Comparison of ENCODE assay signal across 18 cellular contexts in genomic region chr19:16394681-16395375, GRCh38.
DNase-seq lines count a peak whose midpoint lies in the region; ATAC-seq and TF ChIP-seq lines count a peak whose summit lies in the region.
"Had no signal": no experiment of that assay in that cellular context is flagged by ENCODE, and none has a peak within 500 bp of the region (broad histone marks: within the 10 kb centered on the region; RNA-seq: fewer than 3 reads in every experiment).

No MANE protein-coding gene starts in this region.

- CTCF ChIA-PET in IMR-90 (lab: Yijun Ruan, JAX) = interaction anchor here (0.9 kb wide), 1 partner anchor 12 kb away, joined by 3 read pairs; no protein-coding TSS in a partner anchor

- ATAC-seq in IMR-90 (ENCODE audit: low read depth) (peak; percentile 63), GM18861 (IDR thresholded peaks at IDR 0.05; ENCODE audit: unreplicated experiment) (no peak)
- ATAC-seq: activated CD4-positive, CD25-positive, alpha-beta regulatory T cell treated with anti-CD3 and anti-CD28 coated beads, Interleukin-2, amount 50 U/mL, for 24 hours; gastroesophageal sphincter; right cardiac atrium had no signal

- dilution Hi-C loops in IMR-90 (cut with HindIII; ENCODE audit: low sequenced_read_pairs, unreplicated experiment) = no loop called here

- H3K4me3 ChIP-seq in IMR-90 (ENCODE audit: insufficient read depth, low read depth, low read length) (no peak overlapping the region), prostate gland (no peak overlapping the region)
- H3K4me3 ChIP-seq: gastroesophageal sphincter had no signal

- TF ChIP-seq POLR2A in IMR-90 (IDR thresholded peaks at IDR 0.05; ENCODE audit: low read depth, low read length) (no peak), prostate gland (IDR thresholded peaks at IDR 0.05) (no peak)

- no peak overlapping the region for H2BK15ac ChIP-seq in IMR-90 (ENCODE audit: low read depth, low read length)

- no peak overlapping the region for H3K9ac ChIP-seq in IMR-90 (ENCODE audit: low read depth, low read length)

- POLR2A ChIA-PET in IMR-90 (lab: Charles Lee; ENCODE audit: unreplicated experiment) = no interaction called here

- peaks cover 29% of the 10 kb centered on the region for H3K36me3 ChIP-seq in IMR-90 (ENCODE audit: control insufficient read depth, insufficient read depth, low read length)
- peaks cover 0 to 6% of the 10 kb centered on the region in 2 donors for H3K36me3 ChIP-seq in prostate gland

- DNase-seq in AG08395 (ENCODE audit: low spot score) = peak; percentile 28
- peak; percentile 23 for DNase-seq in IMR-90
- no peak for DNase-seq in endothelial cell (ENCODE audit: low spot score)
- DNase-seq in nephron progenitor cell = no peak
- DNase-seq in activated T-cell treated with anti-CD3 and anti-CD28 coated beads, Interleukin-2, amount 50 U/mL, for 1 hour = no peak
- DNase-seq in glutamatergic neuron = no peak
- no peak for DNase-seq in prostate gland (ENCODE audit: low spot score)
- DNase-seq: amniotic stem cell, GF-D8, mesendoderm, NCI-H187, NCI-H446, SHP77 had no signal

- H3K9me3 ChIP-seq in IMR-90 (ENCODE audit: control insufficient read depth, insufficient read depth, low read length) (peaks cover 3% of the 10 kb centered on the region), prostate gland (no peaks in the 10 kb centered on the region)
- H3K9me3 ChIP-seq: gastroesophageal sphincter had no signal

- H3K9me1 ChIP-seq in IMR-90 (ENCODE audit: insufficient read depth, low read length) = peaks cover 3% of the 10 kb centered on the region; the same call in 1 of the 2 replicates

- H3K4me2 ChIP-seq in IMR-90 (ENCODE audit: low read depth, low read length) = no peak overlapping the region

- no peak overlapping the region for H3K27ac ChIP-seq in IMR-90 (ENCODE audit: insufficient read depth, low read length)
- H3K27ac ChIP-seq in prostate gland = no peak overlapping the region
- H3K27ac ChIP-seq: gastroesophageal sphincter had no signal

- H3K14ac ChIP-seq in IMR-90 (replicated peaks; ENCODE audit: low read depth, low read length) = no peak overlapping the region

- H3K4me3 Mint-ChIP-seq in endothelial cell (ENCODE audit: unreplicated experiment) (peak overlapping the region; percentile 15), nephron progenitor cell (no peak overlapping the region), glutamatergic neuron (ENCODE audit: unreplicated experiment) (no peak overlapping the region)
- H3K4me3 Mint-ChIP-seq: stimulated activated naive CD8-positive, alpha-beta T cell treated with anti-CD3 and anti-CD28 coated beads, Interleukin-15, Interleukin-2, amounts not matched to agents 100 ng/mL and 50 ng/mL, for 24 hours had no signal

- H3K36me3 Mint-ChIP-seq in endothelial cell (ENCODE audit: low read depth, unreplicated experiment) (peaks cover 29% of the 10 kb centered on the region), nephron progenitor cell (ENCODE audit: low read depth) (peaks cover 79% of the 10 kb centered on the region), glutamatergic neuron (ENCODE audit: unreplicated experiment) (peaks cover 6% of the 10 kb centered on the region)

- H4K91ac ChIP-seq in IMR-90 (ENCODE audit: insufficient read depth, low read depth, low read length) = no peak overlapping the region

- no peak overlapping the region for H3K23ac ChIP-seq in IMR-90 (ENCODE audit: low read depth, low read length)

- H3K56ac ChIP-seq in IMR-90 (ENCODE audit: extremely low read depth, insufficient read depth, low read length) = no peak overlapping the region

- H2BK120ac ChIP-seq in IMR-90 (ENCODE audit: low read depth, low read length) = no peak overlapping the region

- 0 out of 2 replicates have a peak overlapping the region, but pooled peaks have one; percentile 23 for H3K4ac ChIP-seq in IMR-90 (ENCODE audit: low read depth, low read length)

- H2BK20ac ChIP-seq in IMR-90 (ENCODE audit: low read depth, low read length) = no peak overlapping the region

- no peak overlapping the region for H2AK9ac ChIP-seq in IMR-90 (replicated peaks; ENCODE audit: low read depth, low read length, poor library complexity)

- no peak overlapping the region for H3K27ac Mint-ChIP-seq in endothelial cell (ENCODE audit: unreplicated experiment)
- peak overlapping the region; percentile 49 for H3K27ac Mint-ChIP-seq in nephron progenitor cell
- no peak overlapping the region for H3K27ac Mint-ChIP-seq in glutamatergic neuron (ENCODE audit: unreplicated experiment)
- H3K27ac Mint-ChIP-seq: stimulated activated naive CD8-positive, alpha-beta T cell treated with anti-CD3 and anti-CD28 coated beads, Interleukin-15, Interleukin-2, amounts not matched to agents 100 ng/mL and 50 ng/mL, for 24 hours had no signal

- H3K4me1 ChIP-seq in IMR-90 (ENCODE audit: control insufficient read depth, insufficient read depth, low read length) = peaks cover 3% of the 10 kb centered on the region
- H3K4me1 ChIP-seq in prostate gland (replicated peaks) = peaks cover 10% of the 10 kb centered on the region

- H3K4me1 Mint-ChIP-seq in endothelial cell (ENCODE audit: unreplicated experiment) = no peaks in the 10 kb centered on the region
- no peaks in the 10 kb centered on the region for H3K4me1 Mint-ChIP-seq in nephron progenitor cell
- no peaks in the 10 kb centered on the region for H3K4me1 Mint-ChIP-seq in glutamatergic neuron (ENCODE audit: low read depth, unreplicated experiment)

- no peak overlapping the region for H2AFZ ChIP-seq in IMR-90 (replicated peaks; ENCODE audit: low read length, poor library complexity)

- H3K79me1 ChIP-seq in IMR-90 (ENCODE audit: low read depth in 1 of 2, low read length in 2 of 2) = peaks cover 3 to 9% of the 10 kb centered on the region in 2 experiments; a peak in 2 of 4 replicates

- intact Hi-C loops in IMR-90 (cut with micrococcal nuclease) (no loop called here), prostate gland (cut with DNase I) (no loop called here)

- 72% methylated on average over 5 of the region's 13 CpGs; no CpG with 5 or more reads in 1 of the 2 experiments for WGBS in IMR-90 (ENCODE audit: extremely low coverage in 2 of 2, insufficient read length in 1 of 2), 2 experiments
- WGBS in prostate gland = 83% methylated on average over 13 of the region's 13 CpGs

- H2BK5ac ChIP-seq in IMR-90 (ENCODE audit: low read depth, low read length, poor library complexity, severe bottlenecking) = no peak overlapping the region

- no peak for TF ChIP-seq CTCF in IMR-90 (conservative IDR thresholded peaks at IDR 0.05; ENCODE audit: low read depth, low read length)
- no peak for TF ChIP-seq CTCF in endothelial cell (IDR thresholded peaks at IDR 0.05; ENCODE audit: unreplicated experiment)
- TF ChIP-seq CTCF in nephron progenitor cell (IDR thresholded peaks at IDR 0.05) = no peak
- TF ChIP-seq CTCF in glutamatergic neuron (IDR thresholded peaks at IDR 0.05; ENCODE audit: partially characterized antibody, unreplicated experiment) = no peak
- no peak for TF ChIP-seq CTCF in prostate gland (IDR thresholded peaks at IDR 0.05)

- in situ Hi-C loops in IMR-90 (cut with MboI; ENCODE audit: low sequenced_read_pairs) = no loop called here

- peak overlapping the region in 1 of 2 experiments; percentile 35; a peak in 1 of 4 replicates for H4K8ac ChIP-seq in IMR-90 (ENCODE audit: low read depth in 2 of 2, low read length in 2 of 2)

- H3K27me3 Mint-ChIP-seq in endothelial cell (ENCODE audit: unreplicated experiment) (no peaks in the 10 kb centered on the region), nephron progenitor cell (ENCODE audit: low read depth, poor library complexity) (no peaks in the 10 kb centered on the region), glutamatergic neuron (ENCODE audit: unreplicated experiment) (no peaks in the 10 kb centered on the region)
- H3K27me3 Mint-ChIP-seq: stimulated activated naive CD8-positive, alpha-beta T cell treated with anti-CD3 and anti-CD28 coated beads, Interleukin-15, Interleukin-2, amounts not matched to agents 100 ng/mL and 50 ng/mL, for 24 hours had no signal

- H3K27me3 ChIP-seq in IMR-90 (ENCODE audit: control insufficient read depth, insufficient read depth, low read length) (no peaks in the 10 kb centered on the region), prostate gland (replicated peaks; ENCODE audit: insufficient read depth) (no peaks in the 10 kb centered on the region)
- H3K27me3 ChIP-seq: gastroesophageal sphincter had no signal

- TF ChIP-seq RAD21 in IMR-90 (IDR thresholded peaks at IDR 0.05; ENCODE audit: low read length) = no peak

- 0 out of 2 replicates have a peak overlapping the region, but pooled peaks have one; percentile 10 for H2AK5ac ChIP-seq in IMR-90 (ENCODE audit: low read depth, low read length)

- no peak overlapping the region for H3K18ac ChIP-seq in IMR-90 (ENCODE audit: low read depth, low read length)

- no peak overlapping the region for H4K5ac ChIP-seq in IMR-90 (ENCODE audit: low read depth, low read length)

- H4K20me1 ChIP-seq in IMR-90 (ENCODE audit: insufficient read depth, low read length) = no peaks in the 10 kb centered on the region

- H3K9me3 Mint-ChIP-seq in endothelial cell (ENCODE audit: unreplicated experiment) (no peaks in the 10 kb centered on the region), nephron progenitor cell (peaks cover 6% of the 10 kb centered on the region), glutamatergic neuron (ENCODE audit: unreplicated experiment) (peaks cover 2% of the 10 kb centered on the region)

- BruUV-seq in IMR-90 (replicated peaks; lab: Mats Ljungman, UMichigan) = no TSS peak

TF ChIP-seq in IMR-90, 13 proteins besides CTCF, POLR2A, EP300 and RAD21:
- no peak for TF ChIP-seq BHLHE40 (IDR thresholded peaks at IDR 0.05; ENCODE audit: low read depth, low read length)
- TF ChIP-seq RCOR1 (IDR thresholded peaks at IDR 0.05; ENCODE audit: insufficient replicate concordance, low read length) = no peak
- no peak for TF ChIP-seq SMC3 (IDR thresholded peaks at IDR 0.05; ENCODE audit: low read depth, low read length)
- TF ChIP-seq CHD1 (IDR thresholded peaks at IDR 0.05; ENCODE audit: low read depth, low read length) = no peak
- peak; percentile 79 for TF ChIP-seq CEBPB (IDR thresholded peaks at IDR 0.05; ENCODE audit: low read depth, low read length)

Comparison
In these comparisons a context has a peak if more than half of its experiments do, and no peak if none do; other contexts are left out.
1. DNase-seq: peak in AG08395 (single experiment) and IMR-90 (single experiment); none in endothelial cell (single experiment), nephron progenitor cell (single experiment), activated T-cell treated with anti-CD3 and anti-CD28 coated beads, Interleukin-2, amount 50 U/mL, for 1 hour (single experiment), glutamatergic neuron (single experiment) and prostate gland (single experiment).